In the genomic region with DNA sequence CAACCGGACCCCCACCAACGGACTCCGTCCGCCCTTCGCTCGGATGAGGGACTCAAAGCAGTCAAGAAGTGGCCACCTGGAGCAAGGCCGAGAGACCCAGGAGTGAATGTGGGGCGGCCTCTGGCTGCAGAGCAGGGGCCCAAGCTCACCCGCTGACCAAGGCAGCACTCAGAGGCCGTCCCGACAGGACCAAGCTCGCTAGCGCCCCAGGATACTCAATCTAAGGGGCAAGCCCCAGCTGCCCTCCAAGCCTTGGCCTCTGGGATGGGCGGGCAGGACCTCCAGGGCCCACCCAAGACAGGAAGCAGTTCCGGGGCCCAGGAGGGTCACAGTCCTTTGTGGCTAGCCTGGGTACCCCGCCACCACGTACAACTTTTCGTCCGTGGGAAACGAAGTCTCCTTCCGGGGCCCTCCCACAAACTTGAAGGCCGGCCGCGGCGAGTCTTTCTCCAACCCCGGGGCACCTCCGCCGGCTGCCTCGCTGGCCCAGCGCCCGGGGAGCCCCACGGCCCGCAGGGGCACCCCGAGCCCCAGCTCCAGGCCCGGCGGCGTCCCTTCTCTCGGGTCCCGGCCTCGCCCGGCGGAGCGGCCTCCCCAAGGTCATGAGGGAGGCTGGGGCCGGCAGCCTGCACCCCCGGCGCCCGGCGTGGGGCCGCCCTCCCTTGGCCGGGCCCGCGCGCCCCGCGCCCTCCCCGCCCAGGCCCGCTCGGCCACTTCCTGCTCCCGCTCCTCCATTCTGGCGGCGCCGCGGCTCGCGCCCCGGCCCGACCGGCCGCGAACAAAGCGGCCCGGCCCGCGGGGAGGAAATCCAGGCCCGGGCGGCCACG, we compare ENCODE assay signal across 8 cellular contexts. TPM values are rescaled to one million over a fixed set of nuclear protein-coding genes. Genes with fewer than 3 reads are reported as not detected.
DNase-seq lines count a peak whose midpoint lies in the region; ATAC-seq and TF ChIP-seq lines count a peak whose summit lies in the region.

No MANE protein-coding gene starts in this region.

- H3K27ac ChIP-seq in gastroesophageal sphincter, result peak overlapping the region; percentile 34 to 89 (median 82)
- H3K27ac ChIP-seq in ovary, result no peak overlapping the region

- CTCF ChIA-PET in activated CD4-positive, alpha-beta T cell treated with anti-CD3 and anti-CD28 coated beads, Interleukin-2, amount 10 ng/mL, durations not matched to agents 7 days and 5 days (lab: Charles Lee), result interaction anchor here (0.9 to 1.4 kb wide), 2 partner anchors 26 to 31 kb away, joined by 3 to 5 read pairs; no protein-coding TSS in a partner anchor
- CTCF ChIA-PET in activated CD4-positive, alpha-beta memory T cell treated with anti-CD3 and anti-CD28 coated beads, Interleukin-2, amount 10 ng/mL, durations not matched to agents 7 days and 5 days (lab: Charles Lee), result interaction anchor here (1.7 kb wide), 1 partner anchor 31 kb away, joined by 7 read pairs; no protein-coding TSS in a partner anchor

- TF ChIP-seq CTCF in gastroesophageal sphincter (IDR thresholded peaks at IDR 0.05) (peak in 1 of 4 experiments; percentile 24), ovary (IDR thresholded peaks at IDR 0.05) (no peak)

- H3K4me3 ChIP-seq in gastroesophageal sphincter, result peak overlapping the region; percentile 87 to 92
- H3K4me3 ChIP-seq in ovary, result peak overlapping the region; percentile 68

- TF ChIP-seq EP300 in gastroesophageal sphincter (IDR thresholded peaks at IDR 0.05), result no peak
- TF ChIP-seq EP300 in ovary (IDR thresholded peaks at IDR 0.05), result no peak

- 0% methylated on average over 2 of the region's 77 CpGs; no CpG with 5 or more reads in 1 of the 2 donors for WGBS in gastroesophageal sphincter (ENCODE audit: low coverage in 1 of 2), 2 donors
- WGBS in ovary, 3 donors, result 1 to 2% (median 1%) methylated on average over 61 to 76 of the region's 77 CpGs

- ATAC-seq in HG03135 (IDR thresholded peaks at IDR 0.05; ENCODE audit: unreplicated experiment) (peak; percentile 22), gastroesophageal sphincter (peak; percentile 50), GM18858 (IDR thresholded peaks at IDR 0.05; ENCODE audit: unreplicated experiment) (no peak)

- intact Hi-C loops in ovary (cut with DNase I), result loop anchor here in 1 of 4 donors (2.0 kb wide), 1 partner anchor 24 kb away; no protein-coding TSS in a partner anchor

- H3K9me3 Mint-ChIP-seq in activated CD4-positive, alpha-beta T cell treated with anti-CD3 and anti-CD28 coated beads, Interleukin-2, amount 10 ng/mL, durations not matched to agents 7 days and 5 days, result no peaks in the 10 kb centered on the region
- no peaks in the 10 kb centered on the region for H3K9me3 Mint-ChIP-seq in activated CD4-positive, alpha-beta memory T cell treated with anti-CD3 and anti-CD28 coated beads, Interleukin-2, amount 10 ng/mL, durations not matched to agents 7 days and 5 days

- H3K9me3 ChIP-seq in gastroesophageal sphincter, result no peaks in the 10 kb centered on the region
- no peaks in the 10 kb centered on the region for H3K9me3 ChIP-seq in ovary

- peaks cover 6% of the 10 kb centered on the region for H3K36me3 Mint-ChIP-seq in activated CD4-positive, alpha-beta T cell treated with anti-CD3 and anti-CD28 coated beads, Interleukin-2, amount 10 ng/mL, durations not matched to agents 7 days and 5 days (ENCODE audit: low read depth)
- H3K36me3 Mint-ChIP-seq in activated CD4-positive, alpha-beta memory T cell treated with anti-CD3 and anti-CD28 coated beads, Interleukin-2, amount 10 ng/mL, durations not matched to agents 7 days and 5 days (ENCODE audit: low read depth), result peaks cover 4% of the 10 kb centered on the region

- DNase-seq in activated CD4-positive, alpha-beta T cell treated with anti-CD3 and anti-CD28 coated beads, Interleukin-2, amount 10 ng/mL, durations not matched to agents 7 days and 5 days, result peak; percentile 28
- DNase-seq in activated CD4-positive, alpha-beta T cell treated with anti-CD3 and anti-CD28 coated beads, Interleukin-2, amount 50 U/mL, for 4 hours, result no peak
- DNase-seq in activated CD4-positive, alpha-beta memory T cell treated with anti-CD3 and anti-CD28 coated beads, Interleukin-2, amount 10 ng/mL, durations not matched to agents 7 days and 5 days, result peak; percentile 50
- DNase-seq in ovary (peak in 2 of 5 donors; percentile 61 to 64), NCI-H1048 (lab: John Stamatoyannopoulos, UW) (no peak)

- H3K4me3 Mint-ChIP-seq in activated CD4-positive, alpha-beta T cell treated with anti-CD3 and anti-CD28 coated beads, Interleukin-2, amount 10 ng/mL, durations not matched to agents 7 days and 5 days, result peak overlapping the region; percentile 89
- peak overlapping the region; percentile 86 for H3K4me3 Mint-ChIP-seq in activated CD4-positive, alpha-beta memory T cell treated with anti-CD3 and anti-CD28 coated beads, Interleukin-2, amount 10 ng/mL, durations not matched to agents 7 days and 5 days

- peak overlapping the region; percentile 85 for H3K27ac Mint-ChIP-seq in activated CD4-positive, alpha-beta T cell treated with anti-CD3 and anti-CD28 coated beads, Interleukin-2, amount 10 ng/mL, durations not matched to agents 7 days and 5 days
- H3K27ac Mint-ChIP-seq in activated CD4-positive, alpha-beta memory T cell treated with anti-CD3 and anti-CD28 coated beads, Interleukin-2, amount 10 ng/mL, durations not matched to agents 7 days and 5 days, result peak overlapping the region; percentile 81

- POLR2A ChIA-PET in activated CD4-positive, alpha-beta T cell treated with anti-CD3 and anti-CD28 coated beads, Interleukin-2, amount 10 ng/mL, durations not matched to agents 7 days and 5 days (lab: Charles Lee), result interaction anchor here (0.7 kb wide), 1 partner anchor 43 kb away, joined by 4 read pairs; no protein-coding TSS in a partner anchor
- POLR2A ChIA-PET in activated CD4-positive, alpha-beta memory T cell treated with anti-CD3 and anti-CD28 coated beads, Interleukin-2, amount 10 ng/mL, durations not matched to agents 7 days and 5 days (lab: Charles Lee), result interaction anchor here (0.7 to 1.4 kb wide), 5 partner anchors 10 to 42 kb away, joined by 3 to 6 read pairs (median 4); a partner anchor contains a TSS

- H3K4me1 Mint-ChIP-seq in activated CD4-positive, alpha-beta T cell treated with anti-CD3 and anti-CD28 coated beads, Interleukin-2, amount 10 ng/mL, durations not matched to agents 7 days and 5 days, result peaks cover 55% of the 10 kb centered on the region
- H3K4me1 Mint-ChIP-seq in activated CD4-positive, alpha-beta memory T cell treated with anti-CD3 and anti-CD28 coated beads, Interleukin-2, amount 10 ng/mL, durations not matched to agents 7 days and 5 days, result peaks cover 48% of the 10 kb centered on the region

- peaks cover 3 to 89% (median 35%) of the 10 kb centered on the region in 3 donors for H3K4me1 ChIP-seq in gastroesophageal sphincter
- peaks cover 14% of the 10 kb centered on the region for H3K4me1 ChIP-seq in ovary (ENCODE audit: insufficient read depth)

- TF ChIP-seq POLR2A in gastroesophageal sphincter (IDR thresholded peaks at IDR 0.05) (no peak), ovary (IDR thresholded peaks at IDR 0.05) (no peak)

- H3K36me3 ChIP-seq in gastroesophageal sphincter (peaks cover 0 to 29% of the 10 kb centered on the region in 2 donors), ovary (no peaks in the 10 kb centered on the region)

- no peaks in the 10 kb centered on the region for H3K27me3 ChIP-seq in gastroesophageal sphincter
- no peaks in the 10 kb centered on the region for H3K27me3 ChIP-seq in ovary

- peaks cover 6% of the 10 kb centered on the region for H3K27me3 Mint-ChIP-seq in activated CD4-positive, alpha-beta T cell treated with anti-CD3 and anti-CD28 coated beads, Interleukin-2, amount 10 ng/mL, durations not matched to agents 7 days and 5 days
- peaks cover 9% of the 10 kb centered on the region for H3K27me3 Mint-ChIP-seq in activated CD4-positive, alpha-beta memory T cell treated with anti-CD3 and anti-CD28 coated beads, Interleukin-2, amount 10 ng/mL, durations not matched to agents 7 days and 5 days

RNA-seq across cellular contexts. Expression of a gene that starts 0.7 kb away (rescaled TPM):
- 100 to 1,000 TPM; 159 to 166 TPM for total RNA-seq in activated CD4-positive, alpha-beta T cell treated with anti-CD3 and anti-CD28 coated beads, Interleukin-2, amount 10 ng/mL, durations not matched to agents 7 days and 5 days
- 100 to 1,000 TPM; 157 to 162 TPM for total RNA-seq in activated CD4-positive, alpha-beta memory T cell treated with anti-CD3 and anti-CD28 coated beads, Interleukin-2, amount 10 ng/mL, durations not matched to agents 7 days and 5 days
- 100 to 1,000 TPM; 134 to 283 (median 143) TPM for total RNA-seq in gastroesophageal sphincter
- 100 to 1,000 TPM in 4 of 7 donors, 10 to 100 TPM in 3; 58.1 to 105 (median 103) TPM for total RNA-seq in ovary
- polyA plus RNA-seq in ovary, result 10 to 100 TPM; 53.9 to 72.6 TPM

RNA-seq across cellular contexts. Expression of a gene that starts 6.0 kb away (rescaled TPM):
- 1 to 10 TPM; 4.5 to 5.8 TPM for total RNA-seq in activated CD4-positive, alpha-beta T cell treated with anti-CD3 and anti-CD28 coated beads, Interleukin-2, amount 10 ng/mL, durations not matched to agents 7 days and 5 days
- 1 to 10 TPM; 4.9 to 5.5 TPM for total RNA-seq in activated CD4-positive, alpha-beta memory T cell treated with anti-CD3 and anti-CD28 coated beads, Interleukin-2, amount 10 ng/mL, durations not matched to agents 7 days and 5 days
- total RNA-seq in gastroesophageal sphincter, result 1 to 10 TPM; 2.0 to 4.8 (median 3.2) TPM
- 10 to 100 TPM in 1 of 7 donors, 1 to 10 TPM in 6; 2.0 to 18.7 (median 4.1) TPM for total RNA-seq in ovary
- 1 to 10 TPM in 1 of 2 donors, under 1 TPM in 1; 0.42 to 1.8 TPM for polyA plus RNA-seq in ovary

RNA-seq across cellular contexts. Expression of a gene that starts 41.9 kb away (rescaled TPM):
- total RNA-seq in activated CD4-positive, alpha-beta T cell treated with anti-CD3 and anti-CD28 coated beads, Interleukin-2, amount 10 ng/mL, durations not matched to agents 7 days and 5 days, result 100 to 1,000 TPM in 1 of 2 experiments, 10 to 100 TPM in 1; 84.7 to 135 TPM
- 10 to 100 TPM; 87.0 to 96.2 TPM for total RNA-seq in activated CD4-positive, alpha-beta memory T cell treated with anti-CD3 and anti-CD28 coated beads, Interleukin-2, amount 10 ng/mL, durations not matched to agents 7 days and 5 days
- total RNA-seq in gastroesophageal sphincter, result 100 to 1,000 TPM; 188 to 513 (median 363) TPM
- total RNA-seq in ovary, result 100 to 1,000 TPM in 3 of 7 donors, 10 to 100 TPM in 4; 85.7 to 385 (median 91.6) TPM
- 100 to 1,000 TPM in 1 of 2 donors, 1 to 10 TPM in 1; 2.4 to 249 TPM for polyA plus RNA-seq in ovary

Comparison
In these comparisons a context has a peak if more than half of its experiments do, and no peak if none do; other contexts are left out.
1. DNase-seq: peak in activated CD4-positive, alpha-beta T cell treated with anti-CD3 and anti-CD28 coated beads, Interleukin-2, amount 10 ng/mL, durations not matched to agents 7 days and 5 days (single experiment) and activated CD4-positive, alpha-beta memory T cell treated with anti-CD3 and anti-CD28 coated beads, Interleukin-2, amount 10 ng/mL, durations not matched to agents 7 days and 5 days (single experiment); none in activated CD4-positive, alpha-beta T cell treated with anti-CD3 and anti-CD28 coated beads, Interleukin-2, amount 50 U/mL, for 4 hours (0 of 2) and NCI-H1048 (single experiment).
2. H3K27ac ChIP-seq: peak in gastroesophageal sphincter (4 of 4); none in ovary (0 of 2).